In genomic region chr2:122191331-122191730, GRCh38 we compare ENCODE assay signal across 8 cellular contexts.
DNase-seq lines count a peak whose midpoint lies in the region; ATAC-seq lines count a peak whose summit lies in the region.

No MANE protein-coding gene starts in this region.

- peak; percentile 68 for ATAC-seq in HG03354 (IDR thresholded peaks at IDR 0.05; ENCODE audit: poor library complexity, severe bottlenecking, unreplicated experiment)
- ATAC-seq in GM21381 (IDR thresholded peaks at IDR 0.05; ENCODE audit: unreplicated experiment): no peak

- DNase-seq in NCI-H2171 treated with DMSO at 0.1 percent for 48 hours (lab: John Stamatoyannopoulos, UW) (peak; percentile 15), NCI-H2171 (lab: John Stamatoyannopoulos, UW) (no peak), SK-N-DZ (ENCODE audit: low spot score) (peak; percentile 9), kidney glomerular epithelial cell (lab: John Stamatoyannopoulos, UW) (peak; percentile 38), C1 segment of cervical spinal cord (lab: John Stamatoyannopoulos, UW) (no peak)
- no peak for DNase-seq in stimulated activated naive CD4-positive, alpha-beta T cell treated with Interleukin-2 at 50 U/mL for 16 hours (lab: John Stamatoyannopoulos, UW)

Comparison
In these comparisons a context has a peak if more than half of its experiments do, and no peak if none do; other contexts are left out.
1. DNase-seq: peak in NCI-H2171 treated with DMSO at 0.1 percent for 48 hours (single experiment), SK-N-DZ (single experiment) and kidney glomerular epithelial cell (single experiment); none in NCI-H2171 (single experiment), stimulated activated naive CD4-positive, alpha-beta T cell treated with Interleukin-2 at 50 U/mL for 16 hours (single experiment) and C1 segment of cervical spinal cord (0 of 14).